19 cellular contexts compared by ENCODE assay signal in genomic region chr5:115800108-115800507, GRCh38. TPM values are rescaled to one million over a fixed set of nuclear protein-coding genes. Genes with fewer than 3 reads are reported as not detected.
DNase-seq lines count a peak whose midpoint lies in the region; ATAC-seq and TF ChIP-seq lines count a peak whose summit lies in the region.
"Had no signal": no experiment of that assay in that cellular context is flagged by ENCODE, and none has a peak within 500 bp of the region (broad histone marks: within the 10 kb centered on the region; RNA-seq: fewer than 3 reads in every experiment).

No MANE protein-coding gene starts in this region.

- peaks cover 0 to 71% (median 23%) of the 10 kb centered on the region in 4 donors for H3K4me1 ChIP-seq in right lobe of liver
- H3K4me1 ChIP-seq: BLaER1 had no signal

- peaks cover 0 to 15% (median 3%) of the 10 kb centered on the region in 4 donors for H3K36me3 ChIP-seq in right lobe of liver
- H3K36me3 ChIP-seq: BLaER1 had no signal

- WGBS in right lobe of liver (ENCODE audit: insufficient coverage, low coverage, low lambda C conversion rate, missing lambda C conversion rate) = 59% methylated on average over 2 of the region's 2 CpGs

- TF ChIP-seq CTCF in right lobe of liver (IDR thresholded peaks at IDR 0.05) = no peak

- peaks cover 40% of the 10 kb centered on the region for H3K27me3 Mint-ChIP-seq in stimulated activated naive CD8-positive, alpha-beta T cell treated with anti-CD3 and anti-CD28 coated beads, Interleukin-15, amount 100 ng/mL, for 72 hours

- TF ChIP-seq POLR2A in right lobe of liver (IDR thresholded peaks at IDR 0.05) = no peak

- no peaks in the 10 kb centered on the region for H3K4me1 Mint-ChIP-seq in stimulated activated naive CD8-positive, alpha-beta T cell treated with anti-CD3 and anti-CD28 coated beads, Interleukin-15, amount 100 ng/mL, for 72 hours

- DNase-seq in Right ventricle myocardium superior (no peak), cardiac septum (ENCODE audit: low spot score) (no peak), right lobe of liver (no peak), kidney glomerular epithelial cell (lab: John Stamatoyannopoulos, UW) (no peak)
- no peak for DNase-seq in stimulated activated naive CD8-positive, alpha-beta T cell treated with anti-CD3 and anti-CD28 coated beads, Interleukin-15, amount 100 ng/mL, for 72 hours
- DNase-seq in stimulated activated naive CD8-positive, alpha-beta T cell treated with anti-CD3 and anti-CD28 coated beads, Interleukin-15, Interleukin-2, amounts not matched to agents 100 U/mL and 50 U/mL, for 24 hours = no peak
- DNase-seq: 8988T; Calu3; CD8-positive, alpha-beta T cell; DMS79 treated with DMSO at 0.1 percent for 48 hours; EL; GOT3; H7; HFFc6 had no signal

- H3K9me3 ChIP-seq in right lobe of liver = no peaks in the 10 kb centered on the region
- H3K9me3 ChIP-seq: BLaER1 had no signal

- H3K27me3 ChIP-seq in right lobe of liver = no peaks in the 10 kb centered on the region
- H3K27me3 ChIP-seq: BLaER1 had no signal

- ATAC-seq in Right ventricle myocardium superior (ENCODE audit: poor library complexity) (peak; percentile 57), right lobe of liver (no peak), HG02973 (IDR thresholded peaks at IDR 0.05; ENCODE audit: unreplicated experiment) (no peak)
- ATAC-seq in stimulated activated naive CD8-positive, alpha-beta T cell treated with anti-CD3 and anti-CD28 coated beads, Interleukin-15, amount 100 ng/mL, for 72 hours = peak; percentile 33
- ATAC-seq in stimulated activated naive CD8-positive, alpha-beta T cell treated with anti-CD3 and anti-CD28 coated beads, Interleukin-15, Interleukin-2, amounts not matched to agents 100 U/mL and 50 U/mL, for 24 hours = no peak
- ATAC-seq: CD8-positive, alpha-beta T cell; GM12878; HCT116 had no signal

- peak overlapping the region in 1 of 2 donors; percentile 63 for H3K27ac Mint-ChIP-seq in stimulated activated naive CD8-positive, alpha-beta T cell treated with anti-CD3 and anti-CD28 coated beads, Interleukin-15, amount 100 ng/mL, for 72 hours
- H3K27ac Mint-ChIP-seq: CD8-positive, alpha-beta T cell; HFFc6 had no signal

- H3K9me3 Mint-ChIP-seq in stimulated activated naive CD8-positive, alpha-beta T cell treated with anti-CD3 and anti-CD28 coated beads, Interleukin-15, amount 100 ng/mL, for 72 hours = no peaks in the 10 kb centered on the region
- H3K9me3 Mint-ChIP-seq: CD8-positive, alpha-beta T cell; HFFc6 had no signal

- H3K27ac ChIP-seq in right lobe of liver = peak overlapping the region; percentile 0 to 89 (median 70)
- H3K27ac ChIP-seq: BLaER1 had no signal

- intact Hi-C loops in Right ventricle myocardium superior (cut with DNase I) (no loop called here), cardiac septum (cut with DNase I) (no loop called here), right lobe of liver (cut with DNase I) (no loop called here)

- H3K4me3 Mint-ChIP-seq in stimulated activated naive CD8-positive, alpha-beta T cell treated with anti-CD3 and anti-CD28 coated beads, Interleukin-15, amount 100 ng/mL, for 72 hours = no peak overlapping the region
- H3K4me3 Mint-ChIP-seq: CD8-positive, alpha-beta T cell; HFFc6 had no signal

- H3K4me3 ChIP-seq in right lobe of liver = no peak overlapping the region
- H3K4me3 ChIP-seq: BLaER1, GM12878 had no signal

RNA-seq across cellular contexts. Expression of gene CDO1, which starts 16.4 kb away (rescaled TPM):
- total RNA-seq in Right ventricle myocardium superior (9.2 TPM), cardiac septum (3.6 TPM), right lobe of liver (100 to 1,000 TPM in 5 of 6 experiments, 10 to 100 TPM in 1; 98.9 to 260 (median 154) TPM)
- total RNA-seq: Calu3; CD8-positive, alpha-beta T cell; G401; GM12878 had no signal

RNA-seq across cellular contexts. Expression of gene ATG12, which starts 41.3 kb away (rescaled TPM):
- 23.0 TPM for total RNA-seq in Right ventricle myocardium superior
- total RNA-seq in cardiac septum = 22.5 TPM
- 10 to 100 TPM; 18.4 to 32.4 (median 21.8) TPM for total RNA-seq in right lobe of liver

RNA-seq across cellular contexts. Expression of gene AP3S1, which starts 41.6 kb away (rescaled TPM):
- total RNA-seq in Right ventricle myocardium superior (49.1 TPM), cardiac septum (56.6 TPM), right lobe of liver (10 to 100 TPM; 27.8 to 51.0 (median 40.4) TPM)

Comparison
In these comparisons a context has a peak if more than half of its experiments do, and no peak if none do; other contexts are left out.
1. ATAC-seq: peak in Right ventricle myocardium superior (single experiment) and stimulated activated naive CD8-positive, alpha-beta T cell treated with anti-CD3 and anti-CD28 coated beads, Interleukin-15, amount 100 ng/mL, for 72 hours (single experiment); none in stimulated activated naive CD8-positive, alpha-beta T cell treated with anti-CD3 and anti-CD28 coated beads, Interleukin-15, Interleukin-2, amounts not matched to agents 100 U/mL and 50 U/mL, for 24 hours (single experiment), right lobe of liver (0 of 4) and HG02973 (single experiment).